Comparison of ENCODE assay signal across 25 cellular contexts in the genomic region with DNA sequence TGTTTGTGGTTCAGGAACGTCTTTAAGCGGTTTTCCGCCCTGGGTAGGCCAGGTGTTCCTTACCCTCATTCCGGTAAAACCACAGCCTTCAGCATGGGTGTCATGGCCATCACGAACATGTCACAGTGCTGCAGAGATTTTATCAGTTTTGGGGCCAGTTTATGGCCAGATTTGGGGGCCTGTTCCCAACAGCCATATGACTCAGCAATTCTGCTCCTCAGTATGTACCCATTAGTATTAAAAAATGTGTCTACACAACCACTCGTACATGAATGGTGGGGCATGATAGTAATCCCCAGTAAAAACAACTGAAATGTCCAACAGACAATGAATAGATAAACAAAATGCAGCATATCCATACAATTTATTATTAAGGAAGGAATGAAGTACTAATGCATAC. TPM values are rescaled to one million over a fixed set of nuclear protein-coding genes. Genes with fewer than 3 reads are reported as not detected.
"Had no signal": no experiment of that assay in that cellular context is flagged by ENCODE, and none has a peak within 500 bp of the region (broad histone marks: within the 10 kb centered on the region; RNA-seq: fewer than 3 reads in every experiment).

No MANE protein-coding gene starts in this region.

- H3K36me3 ChIP-seq: left ventricle myocardium inferior, neural progenitor cell, neutrophil, right atrium auricular region, uterus had no signal

- H3K4me2 ChIP-seq: neural progenitor cell had no signal

- H3K27ac Mint-ChIP-seq: mesothelial cell of epicardium; natural killer cell; nephron progenitor cell; neural progenitor cell; stimulated activated naive B cell treated with anti-CD40 and anti-IgM and Interleukin-4, amounts not matched to agents 10 μg/mL and 1 μg/mL and 100 μg/mL, for 72 hours; stimulated activated naive CD8-positive, alpha-beta T cell treated with anti-CD3 and anti-CD28 coated beads, Interleukin-15, amount 100 ng/mL, for 72 hours; type B pancreatic cell had no signal

- H3K9ac ChIP-seq: neural progenitor cell, parathyroid adenoma had no signal

- H3K4me3 Mint-ChIP-seq: mesothelial cell of epicardium; naive B cell; natural killer cell; nephron progenitor cell; neural progenitor cell; stimulated activated naive B cell treated with anti-CD40 and anti-IgM and Interleukin-4, amounts not matched to agents 10 μg/mL and 1 μg/mL and 100 μg/mL, for 72 hours; stimulated activated naive CD8-positive, alpha-beta T cell treated with anti-CD3 and anti-CD28 coated beads, Interleukin-15, amount 100 ng/mL, for 72 hours; type B pancreatic cell had no signal

- DNase-seq: islet precursor cell; left ventricle myocardium inferior; mesendoderm; naive B cell; natural killer cell; nephron progenitor cell; occipital lobe; stimulated activated CD4-positive, alpha-beta T cell treated with anti-CD3 and anti-CD28 coated beads, Interleukin-12 subunit alpha, Interleukin-12 subunit beta, amount 100 ng/mL, for 4 hours; stimulated activated CD4-positive, alpha-beta T cell treated with anti-CD3 and anti-CD28 coated beads, Interleukin-15, amount 100 ng/mL, for 24 hours; stimulated activated CD4-positive, alpha-beta T cell treated with anti-CD3 and anti-CD28 coated beads, Interleukin-2, amount 100 ng/mL, for 24 hours; stimulated activated CD4-positive, alpha-beta T cell treated with anti-CD3 and anti-CD28 coated beads, Interleukin-4, amount 100 ng/mL, for 1 hour; stimulated activated naive B cell treated with anti-CD40 and anti-IgM and Interleukin-4, amounts not matched to agents 10 μg/mL and 1 μg/mL and 100 μg/mL, for 72 hours; stimulated activated naive CD8-positive, alpha-beta T cell treated with anti-CD3 and anti-CD28 coated beads, Interleukin-15, amount 100 ng/mL, for 72 hours; substantia nigra; uterus had no signal

- H3K36me3 Mint-ChIP-seq: natural killer cell had no signal

- H3K79me2 ChIP-seq: parathyroid adenoma had no signal

- H3K27ac ChIP-seq: left ventricle myocardium inferior, neural progenitor cell, neutrophil, parathyroid adenoma, right atrium auricular region, skin epidermis, tibial nerve, uterus had no signal

- H3K27me3 ChIP-seq: neural progenitor cell, neutrophil, right atrium auricular region, tibial nerve, uterus had no signal

- H2AFZ ChIP-seq: neural progenitor cell, parathyroid adenoma had no signal

- H3K4me1 Mint-ChIP-seq: naive B cell; natural killer cell; nephron progenitor cell; neural progenitor cell; stimulated activated naive B cell treated with anti-CD40 and anti-IgM and Interleukin-4, amounts not matched to agents 10 μg/mL and 1 μg/mL and 100 μg/mL, for 72 hours; stimulated activated naive CD8-positive, alpha-beta T cell treated with anti-CD3 and anti-CD28 coated beads, Interleukin-15, amount 100 ng/mL, for 72 hours had no signal

- ATAC-seq: natural killer cell; sciatic nerve; stimulated activated naive B cell treated with anti-CD40 and anti-IgM and Interleukin-4, amounts not matched to agents 10 μg/mL and 1 μg/mL and 100 μg/mL, for 72 hours; stimulated activated naive CD8-positive, alpha-beta T cell treated with anti-CD3 and anti-CD28 coated beads, Interleukin-15, amount 100 ng/mL, for 72 hours had no signal

- H3K4me3 ChIP-seq: left ventricle myocardium inferior, lung, neural progenitor cell, right atrium auricular region, skin epidermis, tibial nerve, uterus had no signal

- H3K9me3 ChIP-seq: neutrophil, right atrium auricular region, uterus had no signal

- H3K9me3 Mint-ChIP-seq: type B pancreatic cell had no signal

- H3K27me3 Mint-ChIP-seq: type B pancreatic cell had no signal

- H3K4me1 ChIP-seq: neural progenitor cell, parathyroid adenoma, uterus had no signal

RNA-seq across cellular contexts. Expression of gene TTC23L, which starts 51.9 kb away (rescaled TPM):
- total RNA-seq: left ventricle myocardium inferior had no signal
